Comparison of ENCODE assay signal across 11 cellular contexts in the genomic region with DNA sequence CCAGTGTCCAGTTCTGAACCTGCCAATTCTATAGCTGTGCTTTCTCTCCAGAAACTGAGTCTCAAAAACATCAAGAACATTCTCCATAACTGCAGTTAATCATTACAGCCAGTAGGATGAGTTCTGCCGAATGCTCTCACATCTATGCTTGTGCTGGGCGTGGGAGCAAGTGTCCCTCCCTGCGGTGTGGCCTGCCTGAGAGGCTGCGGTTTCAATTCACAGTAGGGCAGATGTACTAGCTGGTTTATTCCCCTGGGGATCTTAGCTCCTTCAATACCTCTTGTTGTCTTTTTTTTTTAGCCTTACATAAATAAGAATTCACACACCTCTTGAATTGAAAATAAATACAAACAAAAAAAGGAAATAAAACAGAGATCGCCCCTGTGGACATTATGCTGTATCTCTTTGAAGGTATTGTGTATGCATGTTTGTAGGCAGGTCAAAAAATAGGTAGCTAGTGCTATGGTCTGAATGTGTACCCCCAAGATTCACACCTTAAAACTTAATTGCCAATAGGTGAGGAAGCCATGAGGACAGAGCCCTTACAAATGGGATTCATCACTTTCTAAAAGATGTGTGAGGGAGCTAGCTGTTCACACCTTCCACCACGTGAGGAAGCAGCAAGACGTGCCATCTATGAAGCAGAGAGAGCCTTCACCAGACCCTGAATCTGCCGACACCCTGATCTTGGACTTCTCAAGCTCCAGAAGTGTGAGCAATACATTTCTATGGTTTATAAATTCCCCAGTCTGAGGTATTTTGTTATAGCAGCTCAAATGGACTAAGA.
A peak's percentile ranks its signal among the peaks of the same experiment; 100 is the strongest.
DNase-seq lines count a peak whose midpoint lies in the region; ATAC-seq, FAIRE-seq and TF ChIP-seq lines count a peak whose summit lies in the region.
"Had no signal": no experiment of that assay in that cellular context is flagged by ENCODE, and none has a peak within 500 bp of the region (broad histone marks: within the 10 kb centered on the region; RNA-seq: fewer than 3 reads in every experiment).

No MANE protein-coding gene starts in this region.

- WGBS in GM12878 (ENCODE audit: insufficient coverage, insufficient replicate concordance, low lambda C conversion rate, missing lambda C conversion rate): 38% methylated on average over 8 of the region's 8 CpGs

- TF ChIP-seq POLR2A in GM12878 (IDR thresholded peaks at IDR 0.05; ENCODE audit: low read depth, low read length): no peak

- peak; percentile 60 for DNase-seq in DND-41
- peak; percentile 98 for DNase-seq in GM12878 (ENCODE audit: low read depth, low spot score)
- no peak for DNase-seq in epidermal melanocyte (ENCODE audit: insufficient read length, low spot score)
- DNase-seq in NCI-H2196 treated with DMSO at 0.1 percent for 48 hours (lab: John Stamatoyannopoulos, UW; ENCODE audit: unreplicated experiment): no peak
- DNase-seq in PC-9: no peak
- DNase-seq in activated effector memory CD4-positive, alpha-beta T cell treated with Interleukin-2 at 50 U/mL for 16 hours: no peak
- DNase-seq: aorta; CD4-positive, CD25-positive, alpha-beta regulatory T cell; SW 1271 had no signal

- peak; percentile 84 for ATAC-seq in DND-41 (ENCODE audit: insufficient read depth, low read depth)
- ATAC-seq in GM19438 (IDR thresholded peaks at IDR 0.05; ENCODE audit: low read depth, unreplicated experiment): peak; percentile 77
- peak; percentile 65 for ATAC-seq in HG03103 (IDR thresholded peaks at IDR 0.05; ENCODE audit: low read depth, unreplicated experiment)
- ATAC-seq in GM12878: peak; percentile 88

- CTCF ChIA-PET in GM12878 (lab: Yijun Ruan, JAX) (interaction anchor here (0.7 to 3.3 kb wide), 18 partner anchors 9 to 383 kb away, joined by 3 to 28 read pairs (median 5); partner anchors contain the start of gene BCL2L11), PC-9 (lab: Charles Lee) (no interaction called here)

- POLR2A ChIA-PET in GM12878 (lab: Charles Lee) (interaction anchor here (0.6 to 3.6 kb wide), 11 partner anchors 9 to 158 kb away, joined by 3 to 39 read pairs (median 4); partner anchors contain the start of gene BCL2L11), PC-9 (lab: Charles Lee; ENCODE audit: unreplicated experiment) (no interaction called here)

- no peaks in the 10 kb centered on the region for H3K9me2 ChIP-seq in PC-9 (ENCODE audit: insufficient read depth)

- SMC1A ChIA-PET in GM12878 (lab: Charles Lee; ENCODE audit: uncharacterized antibody, unreplicated experiment): interaction anchor here (0.7 to 8.9 kb wide), 28 partner anchors 8 to 383 kb away, joined by 3 to 137 read pairs (median 6); partner anchors contain the start of gene BCL2L11

- H3K9ac ChIP-seq in DND-41 (ENCODE audit: low read depth, low read length) (no peak overlapping the region), GM12878 (ENCODE audit: control insufficient read depth, insufficient read depth, low read length) (peak overlapping the region; percentile 36)

- 0 out of 2 replicates have a peak, but pooled peaks cover 3% of the 10 kb centered on the region for H3K4me1 ChIP-seq in DND-41 (ENCODE audit: insufficient read depth, low read length)
- H3K4me1 ChIP-seq in GM12878 (ENCODE audit: control insufficient read depth, insufficient read depth, low read length): peaks cover 36% of the 10 kb centered on the region
- H3K4me1 ChIP-seq in PC-9 (replicated peaks; ENCODE audit: insufficient read depth): no peaks in the 10 kb centered on the region

- no peak overlapping the region for H2AFZ ChIP-seq in DND-41 (ENCODE audit: low read depth, low read length)
- peak overlapping the region; percentile 44 for H2AFZ ChIP-seq in GM12878 (ENCODE audit: control insufficient read depth, low read depth, low read length)
- no peak overlapping the region for H2AFZ ChIP-seq in PC-9

- TF ChIP-seq RAD21 in GM12878 (IDR thresholded peaks at IDR 0.05; ENCODE audit: insufficient read depth, low read depth, low read length): peak; percentile 47

- RAD21 ChIA-PET in GM12878 (lab: Charles Lee; ENCODE audit: unreplicated experiment): interaction anchor here (0.7 to 4.8 kb wide), 31 partner anchors 8 to 383 kb away, joined by 3 to 139 read pairs (median 6); partner anchors contain the start of gene BCL2L11

- H3K9me3 ChIP-seq in DND-41 (ENCODE audit: insufficient read depth, low read length, severe bottlenecking): no peaks in the 10 kb centered on the region
- peaks cover 2% of the 10 kb centered on the region; the same call in 2 of the 3 replicates for H3K9me3 ChIP-seq in GM12878 (replicated peaks; ENCODE audit: control insufficient read depth, insufficient read depth, low read length)
- H3K9me3 ChIP-seq in PC-9 (ENCODE audit: insufficient read depth, low read depth): no peaks in the 10 kb centered on the region

- H3K4me3 ChIP-seq in DND-41 (ENCODE audit: low read depth in 1 of 2, low read length in 2 of 2): no peak overlapping the region
- no peak overlapping the region for H3K4me3 ChIP-seq in GM12878
- no peak overlapping the region for H3K4me3 ChIP-seq in PC-9

- H4K20me1 ChIP-seq in DND-41 (ENCODE audit: insufficient read depth, low read length): no peaks in the 10 kb centered on the region
- no peaks in the 10 kb centered on the region for H4K20me1 ChIP-seq in GM12878 (ENCODE audit: control insufficient read depth, insufficient read depth)
- no peaks in the 10 kb centered on the region for H4K20me1 ChIP-seq in PC-9 (ENCODE audit: insufficient read depth)

- peak; percentile 94 for FAIRE-seq in GM12878 (lab: Jason Lieb, UNC)

- no TSS peak for BruUV-seq in GM12878 (replicated peaks; lab: Mats Ljungman, UMichigan)
- no TSS peak for BruUV-seq in PC-9 (replicated peaks; lab: Mats Ljungman, UMichigan)

- no peaks in the 10 kb centered on the region for H3F3A ChIP-seq in PC-9 (ENCODE audit: insufficient read depth, low read depth)

- in situ Hi-C loops in GM12878 (cut with MboI): no loop called here

- H3K27ac ChIP-seq in DND-41 (ENCODE audit: low read length): no peak overlapping the region
- peak overlapping the region; percentile 41; the same call in 1 of the 2 replicates for H3K27ac ChIP-seq in GM12878 (ENCODE audit: control insufficient read depth, insufficient read depth)
- H3K27ac ChIP-seq in PC-9: no peak overlapping the region

- TF ChIP-seq EP300 in GM12878 (IDR thresholded peaks at IDR 0.05; ENCODE audit: borderline replicate concordance in 1 of 2, control insufficient read depth in 1 of 2, low read depth in 2 of 2, low read length in 2 of 2): peak; percentile 76 to 96

- H3K36me3 ChIP-seq in DND-41 (ENCODE audit: insufficient read depth, low read length) (no peaks in the 10 kb centered on the region), GM12878 (ENCODE audit: control insufficient read depth in 2 of 2, insufficient read depth in 2 of 2, low read length in 1 of 2) (no peaks in the 10 kb centered on the region), PC-9 (ENCODE audit: low read depth) (no peaks in the 10 kb centered on the region)

- TF ChIP-seq CTCF in DND-41 (IDR thresholded peaks at IDR 0.05; ENCODE audit: borderline replicate concordance, extremely low read depth, low read length, poor library complexity, severe bottlenecking) (no peak), GM12878 (IDR thresholded peaks at IDR 0.05 in 2 of 3, conservative IDR thresholded peaks at IDR 0.05 in 1 of 3; ENCODE audit: control insufficient read depth in 2 of 3, extremely low read depth in 1 of 3, insufficient read depth in 1 of 3, low read depth in 3 of 3, low read length in 3 of 3) (peak; percentile 42 to 46 (median 45); a peak in 5 of 6 replicates), PC-9 (conservative IDR thresholded peaks at IDR 0.05) (no peak)

- H3K27me3 ChIP-seq in DND-41 (ENCODE audit: insufficient read depth, low read length, poor library complexity) (no peaks in the 10 kb centered on the region), GM12878 (replicated peaks in 1 of 2; ENCODE audit: control insufficient read depth in 2 of 2, insufficient read depth in 2 of 2, low read length in 1 of 2) (no peaks in the 10 kb centered on the region), PC-9 (ENCODE audit: insufficient read depth, low read depth) (no peaks in the 10 kb centered on the region)

- H3K4me2 ChIP-seq in DND-41 (ENCODE audit: insufficient read depth, low read length) (no peak overlapping the region), GM12878 (ENCODE audit: control insufficient read depth, insufficient read depth) (no peak overlapping the region; the same call in 1 of the 2 replicates), PC-9 (no peak overlapping the region)

- intact Hi-C loops in GM12878 (cut with micrococcal nuclease; ENCODE audit: unreplicated experiment): loop anchor here (1.0 to 2.0 kb wide), 3 partner anchors 14 to 74 kb away; partner anchors contain the start of gene BCL2L11
- intact Hi-C loops in PC-9 (cut with micrococcal nuclease; ENCODE audit: unreplicated experiment): no loop called here

- no peaks in the 10 kb centered on the region for H3K79me2 ChIP-seq in DND-41 (ENCODE audit: insufficient read depth, low read length)
- no peaks in the 10 kb centered on the region for H3K79me2 ChIP-seq in GM12878 (ENCODE audit: control insufficient read depth, insufficient read depth, low read length)
- no peaks in the 10 kb centered on the region for H3K79me2 ChIP-seq in PC-9 (ENCODE audit: low read depth)

TF ChIP-seq in GM12878, 131 proteins besides CTCF, POLR2A, EP300 and RAD21 (continues in another document):
- TF ChIP-seq ETV6 (conservative IDR thresholded peaks at IDR 0.05 in 1 of 2, IDR thresholded peaks at IDR 0.05 in 1 of 2; ENCODE audit: borderline replicate concordance in 1 of 2, low read depth in 1 of 2) (no peak), MEF2A (IDR thresholded peaks at IDR 0.05; ENCODE audit: insufficient read depth, low read depth, low read length) (peak; percentile 82), SP1 (IDR thresholded peaks at IDR 0.05; ENCODE audit: low read depth, low read length) (peak; percentile 70), BACH1 (IDR thresholded peaks at IDR 0.05; ENCODE audit: borderline replicate concordance) (peak; percentile 64; the same call in 1 of the 2 replicates), LARP7 (IDR thresholded peaks at IDR 0.05) (no peak)

Comparison
In these comparisons a context has a peak if more than half of its experiments do, and no peak if none do; other contexts are left out.
1. DNase-seq: peak in DND-41 (single experiment) and GM12878 (single experiment); none in epidermal melanocyte (single experiment), NCI-H2196 treated with DMSO at 0.1 percent for 48 hours (single experiment), PC-9 (0 of 2) and activated effector memory CD4-positive, alpha-beta T cell treated with Interleukin-2 at 50 U/mL for 16 hours (single experiment).
2. CTCF ChIP-seq: peak in GM12878 (3 of 3); none in DND-41 (single experiment) and PC-9 (single experiment).
3. Peak in every context shown above with its lines, with median percentiles within 50 percentile points of each other: ATAC-seq.